ENCODE assay signal across 10 cellular contexts in the genomic region with DNA sequence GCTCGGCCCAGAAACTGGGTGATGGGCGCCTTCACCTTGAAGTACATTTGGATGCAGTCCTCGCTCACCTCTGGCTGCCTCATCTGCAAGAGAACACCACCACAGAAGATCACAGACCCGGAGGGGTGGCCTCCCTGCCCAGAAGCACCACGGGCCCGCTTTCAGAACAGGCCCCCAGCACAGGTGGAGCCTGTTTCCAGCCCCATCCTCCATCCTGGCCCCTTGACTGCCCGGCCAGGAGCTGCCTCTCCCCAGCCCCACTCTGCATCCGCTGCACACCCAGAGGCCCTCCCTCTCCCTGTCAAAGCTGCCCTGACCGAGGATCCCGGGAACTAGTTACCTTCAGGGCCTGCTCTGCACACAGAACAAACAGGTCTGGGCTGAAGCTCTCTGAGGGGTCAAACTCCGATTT. TPM values are rescaled to one million over a fixed set of nuclear protein-coding genes. Genes with fewer than 3 reads are reported as not detected.
DNase-seq lines count a peak whose midpoint lies in the region; ATAC-seq and TF ChIP-seq lines count a peak whose summit lies in the region.
"Had no signal": no experiment of that assay in that cellular context is flagged by ENCODE, and none has a peak within 500 bp of the region (broad histone marks: within the 10 kb centered on the region; RNA-seq: fewer than 3 reads in every experiment).

No MANE protein-coding gene starts in this region.

- WGBS in adrenal gland, 4 donors: 64 to 76% (median 70%) methylated on average over 5 to 11 of the region's 11 CpGs

- no peak for ATAC-seq in left ventricle myocardium superior
- no peak for ATAC-seq in GM19397 (IDR thresholded peaks at IDR 0.05; ENCODE audit: unreplicated experiment)

- H3K79me2 ChIP-seq in osteoblast (ENCODE audit: insufficient read depth, low read length): no peaks in the 10 kb centered on the region

- no peaks in the 10 kb centered on the region for H3K4me1 Mint-ChIP-seq in Calu3 (ENCODE audit: low read depth, unreplicated experiment)

- H3K27me3 ChIP-seq in WERI-Rb-1 (ENCODE audit: insufficient read depth, low read depth, severe bottlenecking) (no peaks in the 10 kb centered on the region), osteoblast (ENCODE audit: insufficient read depth, low read length) (peaks cover 8% of the 10 kb centered on the region), adrenal gland (peaks cover 40% of the 10 kb centered on the region), BE2C (peaks cover 56% of the 10 kb centered on the region)

- peaks cover 56% of the 10 kb centered on the region for H3K27me3 Mint-ChIP-seq in Calu3 (ENCODE audit: unreplicated experiment)

- no peaks in the 10 kb centered on the region for H3K4me1 ChIP-seq in osteoblast (ENCODE audit: insufficient read depth, low read length)
- H3K4me1 ChIP-seq in adrenal gland (replicated peaks in 1 of 2): peaks cover 0 to 12% of the 10 kb centered on the region in 2 donors
- no peaks in the 10 kb centered on the region for H3K4me1 ChIP-seq in BE2C

- no peaks in the 10 kb centered on the region for H3K9me3 Mint-ChIP-seq in Calu3 (ENCODE audit: low read depth, unreplicated experiment)

- H3K4me3 ChIP-seq in WERI-Rb-1 (ENCODE audit: low read depth, low read length) (peak overlapping the region; percentile 28; the same call in 1 of the 2 replicates), osteoblast (ENCODE audit: insufficient read depth, low read length) (peak overlapping the region; percentile 70), adrenal gland (no peak overlapping the region), BE2C (ENCODE audit: low read depth, low read length) (no peak overlapping the region)
- H3K4me3 ChIP-seq: SK-N-MC had no signal

- peak overlapping the region; percentile 72 for H3K4me2 ChIP-seq in osteoblast (ENCODE audit: insufficient read depth, low read length)

- no TSS peak for BruUV-seq in Calu3 (replicated peaks; lab: Mats Ljungman, UMichigan)

- no peak overlapping the region for H3K27ac Mint-ChIP-seq in Calu3 (ENCODE audit: unreplicated experiment)

- H3K4me3 Mint-ChIP-seq in Calu3 (ENCODE audit: low read depth, unreplicated experiment): peak overlapping the region; percentile 61

- H4K20me1 ChIP-seq in osteoblast (ENCODE audit: insufficient read depth, low read length): no peaks in the 10 kb centered on the region

- peak overlapping the region; percentile 74 for H2AFZ ChIP-seq in osteoblast (ENCODE audit: low read length)

- no peaks in the 10 kb centered on the region for H3K36me3 Mint-ChIP-seq in Calu3 (ENCODE audit: insufficient read depth, unreplicated experiment)

- H3K27ac ChIP-seq in WERI-Rb-1: no peak overlapping the region
- H3K27ac ChIP-seq in osteoblast (ENCODE audit: low read depth, low read length): no peak overlapping the region
- no peak overlapping the region for H3K27ac ChIP-seq in adrenal gland
- H3K27ac ChIP-seq: SK-N-MC had no signal

- H3K9me3 ChIP-seq in WERI-Rb-1 (ENCODE audit: severe bottlenecking) (no peaks in the 10 kb centered on the region), osteoblast (ENCODE audit: low read depth, low read length) (no peaks in the 10 kb centered on the region), adrenal gland (replicated peaks in 1 of 3) (no peaks in the 10 kb centered on the region), BE2C (no peaks in the 10 kb centered on the region)

- TF ChIP-seq POLR2A in adrenal gland (IDR thresholded peaks at IDR 0.05): no peak

- CTCF ChIA-PET in Calu3 (lab: Charles Lee): no interaction called here

- H3K36me3 ChIP-seq in WERI-Rb-1: no peaks in the 10 kb centered on the region
- no peaks in the 10 kb centered on the region for H3K36me3 ChIP-seq in osteoblast (ENCODE audit: insufficient read depth, low read length)
- H3K36me3 ChIP-seq in adrenal gland (replicated peaks in 1 of 2): no peaks in the 10 kb centered on the region
- H3K36me3 ChIP-seq in BE2C: no peaks in the 10 kb centered on the region

- TF ChIP-seq CTCF in Calu3 (IDR thresholded peaks at IDR 0.05; ENCODE audit: unreplicated experiment) (no peak), WERI-Rb-1 (IDR thresholded peaks at IDR 0.05; ENCODE audit: low read depth, low read length) (no peak), osteoblast (IDR thresholded peaks at IDR 0.05; ENCODE audit: extremely low read depth, low read depth, low read length) (no peak), adrenal gland (IDR thresholded peaks at IDR 0.05) (no peak), BE2C (IDR thresholded peaks at IDR 0.05; ENCODE audit: low read depth, low read length) (no peak)

- DNase-seq in Calu3: no peak
- no peak for DNase-seq in WERI-Rb-1
- DNase-seq in left ventricle myocardium superior: peak; percentile 15
- no peak for DNase-seq in osteoblast (ENCODE audit: insufficient read length, low spot score, missing footprints)
- no peak for DNase-seq in NCI-H524 treated with DMSO at 0.1 percent for 48 hours (lab: John Stamatoyannopoulos, UW)
- DNase-seq in adrenal gland: no peak
- no peak for DNase-seq in BE2C

- intact Hi-C loops in Calu3 (cut with micrococcal nuclease; ENCODE audit: unreplicated experiment) (no loop called here), left ventricle myocardium superior (cut with micrococcal nuclease) (no loop called here), adrenal gland (cut with DNase I) (loop anchor here (2.0 to 5.0 kb wide), 2 partner anchors 181 to 186 kb away; no protein-coding TSS in a partner anchor)

RNA-seq across cellular contexts. Expression of a gene that starts 0.7 kb away (rescaled TPM):
- total RNA-seq in Calu3 (2022): not detected in 2 replicates
- 1.5 TPM for total RNA-seq in left ventricle myocardium superior
- total RNA-seq in osteoblast: under 0.01 and 0.29 TPM in 2 replicates
- total RNA-seq in adrenal gland: 1 to 10 TPM in 2 of 8 donors, under 1 TPM in 3, not detected in 3; 0.15 to 1.2 (median 0.85) TPM
- 1 to 10 TPM in 2 of 3 donors, under 1 TPM in 1; 0.73 to 5.5 (median 1.1) TPM for polyA plus RNA-seq in adrenal gland
- polyA plus RNA-seq in BE2C (2012; ENCODE audit: insufficient read depth, insufficient read length, low read depth): not detected
- total RNA-seq: HT-29 had no signal

Comparison
In these comparisons a context has a peak if more than half of its experiments do, and no peak if none do; other contexts are left out.
1. H3K4me3 ChIP-seq: peak in WERI-Rb-1 (single experiment) and osteoblast (single experiment); none in adrenal gland (0 of 4) and BE2C (single experiment).
2. intact Hi-C loops: an anchor here in adrenal gland (2.0 to 5.0 kb wide); none called in Calu3 and left ventricle myocardium superior.